8 cellular contexts compared by ENCODE assay signal in the genomic region with DNA sequence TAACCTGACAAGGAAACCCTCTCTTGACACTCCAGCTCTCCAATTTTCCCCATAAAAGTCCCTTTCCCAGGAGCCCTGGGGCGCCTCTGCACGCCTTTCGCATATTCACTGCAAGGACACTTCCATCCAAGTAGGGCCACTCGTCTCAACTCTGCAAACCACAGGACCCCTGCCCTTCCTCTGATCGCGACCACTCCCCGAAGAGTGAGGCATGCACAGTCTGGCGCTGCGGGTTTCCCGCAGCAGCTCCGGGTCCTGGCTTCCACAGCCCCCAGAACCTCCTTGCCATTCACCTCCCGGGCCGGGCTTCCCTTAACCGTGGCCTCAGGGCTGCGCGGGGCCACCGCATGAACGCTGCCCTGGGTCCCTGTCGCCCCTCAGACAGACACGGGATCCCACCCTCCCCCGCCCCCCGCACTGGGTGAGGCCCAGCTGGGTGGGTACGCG. TPM values are rescaled to one million over a fixed set of nuclear protein-coding genes. Genes with fewer than 3 reads are reported as not detected.
DNase-seq lines count a peak whose midpoint lies in the region; ATAC-seq and TF ChIP-seq lines count a peak whose summit lies in the region.

No MANE protein-coding gene starts in this region.

- H3K4me1 ChIP-seq in OCI-LY7 (ENCODE audit: insufficient read depth, low read length, poor library complexity, severe bottlenecking) (peaks cover 22% of the 10 kb centered on the region), esophagus (ENCODE audit: control insufficient read depth in 2 of 2, insufficient read depth in 2 of 2, low read length in 1 of 2) (peaks cover 0 to 2% of the 10 kb centered on the region in 2 donors), ovary (ENCODE audit: insufficient read depth) (peaks cover 4% of the 10 kb centered on the region)

- H3K4me3 ChIP-seq in OCI-LY7 (ENCODE audit: low read depth, low read length, poor library complexity, severe bottlenecking): peak overlapping the region; percentile 92
- peak overlapping the region; percentile 95 to 96 for H3K4me3 ChIP-seq in esophagus (ENCODE audit: low read depth in 1 of 2, low read length in 2 of 2)
- H3K4me3 ChIP-seq in ovary: peak overlapping the region; percentile 99

- H4K20me1 ChIP-seq in OCI-LY7 (ENCODE audit: insufficient read depth, low read length): peaks cover 15% of the 10 kb centered on the region

- BruUV-seq in OCI-LY7 (replicated peaks; lab: Mats Ljungman, UMichigan): no TSS peak

- peak overlapping the region; percentile 60; the same call in 1 of the 2 replicates for H2AFZ ChIP-seq in OCI-LY7 (ENCODE audit: low read length)

- no peak for TF ChIP-seq POLR2A in ovary (IDR thresholded peaks at IDR 0.05)

- H3K9me2 ChIP-seq in OCI-LY7 (ENCODE audit: insufficient read depth, low read length): no peaks in the 10 kb centered on the region

- H3K36me3 ChIP-seq in OCI-LY7 (ENCODE audit: insufficient read depth, low read length) (peaks cover 35% of the 10 kb centered on the region), esophagus (ENCODE audit: control insufficient read depth in 2 of 2, insufficient read depth in 2 of 2, low read length in 1 of 2) (peaks cover 0 to 16% of the 10 kb centered on the region in 2 donors), ovary (no peaks in the 10 kb centered on the region)

- H3K4me3 Mint-ChIP-seq in activated T-cell treated with anti-CD3 and anti-CD28 coated beads, Interleukin-2, amount 50 U/mL, for 72 hours: peak overlapping the region; percentile 96 to 98

- CTCF ChIA-PET in OCI-LY7 (lab: Charles Lee; ENCODE audit: unreplicated experiment): no interaction called here

- POLR2A ChIA-PET in OCI-LY7 (lab: Charles Lee): no interaction called here

- H3K9me3 Mint-ChIP-seq in activated T-cell treated with anti-CD3 and anti-CD28 coated beads, Interleukin-2, amount 50 U/mL, for 72 hours: no peaks in the 10 kb centered on the region

- H3K27ac Mint-ChIP-seq in activated T-cell treated with anti-CD3 and anti-CD28 coated beads, Interleukin-2, amount 50 U/mL, for 72 hours: peak overlapping the region; percentile 97

- no peaks in the 10 kb centered on the region for H3K27me3 ChIP-seq in esophagus (ENCODE audit: control insufficient read depth in 1 of 2, insufficient read depth in 2 of 2, low read length in 2 of 2)
- no peaks in the 10 kb centered on the region for H3K27me3 ChIP-seq in ovary

- TF ChIP-seq CTCF in OCI-LY7 (conservative IDR thresholded peaks at IDR 0.05; ENCODE audit: low read length) (no peak), ovary (IDR thresholded peaks at IDR 0.05) (no peak)

- H3K36me3 Mint-ChIP-seq in activated T-cell treated with anti-CD3 and anti-CD28 coated beads, Interleukin-2, amount 50 U/mL, for 72 hours (ENCODE audit: insufficient read depth in 2 of 2): peaks cover 27 to 32% of the 10 kb centered on the region in 2 donors

- intact Hi-C loops in OCI-LY7 (cut with micrococcal nuclease; ENCODE audit: unreplicated experiment): no loop called here
- intact Hi-C loops in ovary (cut with DNase I): no loop called here
- intact Hi-C loops in posterior vena cava (cut with DNase I): no loop called here

- ATAC-seq in activated T-cell treated with anti-CD3 and anti-CD28 coated beads, Interleukin-2, amount 50 U/mL, for 72 hours (replicated peaks in 1 of 2): no peak

- no peak for DNase-seq in activated T-cell treated with anti-CD3 and anti-CD28 coated beads, Interleukin-2, amount 50 U/mL, for 72 hours
- DNase-seq in activated T-cell treated with anti-CD3 and anti-CD28 coated beads for 4 hours: no peak
- DNase-seq in OCI-LY7 (ENCODE audit: low spot score): no peak
- DNase-seq in ovary: no peak
- no peak for DNase-seq in posterior vena cava (ENCODE audit: low spot score)
- no peak for DNase-seq in NCI-H524 treated with DMSO at 0.1 percent for 48 hours (lab: John Stamatoyannopoulos, UW)
- no peak for DNase-seq in cerebellar nuclear complex (lab: John Stamatoyannopoulos, UW)

- H3K79me2 ChIP-seq in OCI-LY7 (ENCODE audit: insufficient read depth, low read depth, low read length): peaks cover 23% of the 10 kb centered on the region

- no peaks in the 10 kb centered on the region for H3K27me3 Mint-ChIP-seq in activated T-cell treated with anti-CD3 and anti-CD28 coated beads, Interleukin-2, amount 50 U/mL, for 72 hours (ENCODE audit: low read depth)

- H3K27ac ChIP-seq in OCI-LY7 (ENCODE audit: low read depth, low read length, poor library complexity, severe bottlenecking) (no peak overlapping the region), esophagus (ENCODE audit: low read depth in 2 of 2, low read length in 1 of 2) (peak overlapping the region; percentile 96 to 99), ovary (peak overlapping the region; percentile 88 to 98)

- no peak for TF ChIP-seq EP300 in ovary (IDR thresholded peaks at IDR 0.05)

- 0 to 1% methylated on average over 23 to 24 of the region's 24 CpGs for WGBS in esophagus, 2 donors
- WGBS in ovary, 3 donors: 0% methylated on average over 16 to 24 of the region's 24 CpGs

- H3K4me2 ChIP-seq in OCI-LY7 (ENCODE audit: low read length): peak overlapping the region; percentile 75

- H3K4me1 Mint-ChIP-seq in activated T-cell treated with anti-CD3 and anti-CD28 coated beads, Interleukin-2, amount 50 U/mL, for 72 hours (ENCODE audit: low read depth): peaks cover 87% of the 10 kb centered on the region

- H3K9me3 ChIP-seq in OCI-LY7 (ENCODE audit: low read length): no peaks in the 10 kb centered on the region
- H3K9me3 ChIP-seq in esophagus (ENCODE audit: control insufficient read depth in 2 of 2, insufficient read depth in 1 of 2, low read depth in 1 of 2, low read length in 1 of 2): no peaks in the 10 kb centered on the region
- H3K9me3 ChIP-seq in ovary: no peaks in the 10 kb centered on the region

RNA-seq across cellular contexts. Expression of a gene that starts 0.4 kb away (rescaled TPM):
- 10 to 100 TPM; 33.5 to 48.7 TPM for total RNA-seq in activated T-cell treated with anti-CD3 and anti-CD28 coated beads, Interleukin-2, amount 50 U/mL, for 72 hours
- total RNA-seq in OCI-LY7 (2014; rRNA removed; shearing (Covaris generic)): 11.1 and 12.0 TPM in 2 replicates
- total RNA-seq in OCI-LY7 (2022) (18.3 and 20.4 TPM in 2 replicates), ovary (10 to 100 TPM; 12.8 to 36.4 (median 23.8) TPM), posterior vena cava (10 to 100 TPM; 25.6 to 28.1 TPM)
- polyA plus RNA-seq in esophagus (1 to 10 TPM; 9.3 to 9.4 TPM), ovary (10 to 100 TPM in 1 of 2 donors, 1 to 10 TPM in 1; 8.0 to 12.5 TPM)

RNA-seq across cellular contexts. Expression of a gene that starts 38.2 kb away (rescaled TPM):
- not detected for total RNA-seq in activated T-cell treated with anti-CD3 and anti-CD28 coated beads, Interleukin-2, amount 50 U/mL, for 72 hours
- not detected in 2 replicates for total RNA-seq in OCI-LY7 (2014; rRNA removed; shearing (Covaris generic))
- total RNA-seq in OCI-LY7 (2022): not detected in 2 replicates
- polyA plus RNA-seq in esophagus: not detected
- total RNA-seq in ovary: not detected
- not detected for polyA plus RNA-seq in ovary
- not detected for total RNA-seq in posterior vena cava
